Comparison of ENCODE assay signal across 13 cellular contexts in the genomic region with DNA sequence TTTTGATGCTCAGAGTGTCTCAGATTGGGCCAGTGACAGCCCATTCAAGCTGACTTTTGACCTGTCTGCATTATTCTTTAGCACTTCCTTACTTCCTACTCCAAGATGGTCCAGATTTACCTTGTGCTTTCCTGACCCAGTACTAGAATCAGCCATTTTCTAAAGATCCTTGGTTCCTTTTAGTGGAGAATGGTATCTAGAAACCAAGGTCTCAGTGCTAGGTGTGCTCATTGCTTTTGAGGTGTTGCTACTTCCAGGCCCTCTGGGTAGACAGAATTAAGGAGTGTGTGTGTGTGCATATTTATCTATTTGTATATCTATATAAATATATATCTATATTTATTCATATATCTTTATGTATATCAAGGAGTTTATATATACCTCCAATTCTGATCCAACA.
DNase-seq lines count a peak whose midpoint lies in the region; ATAC-seq and TF ChIP-seq lines count a peak whose summit lies in the region.
"Had no signal": no experiment of that assay in that cellular context is flagged by ENCODE, and none has a peak within 500 bp of the region (broad histone marks: within the 10 kb centered on the region; RNA-seq: fewer than 3 reads in every experiment).

No MANE protein-coding gene starts in this region.

- H3K27ac ChIP-seq in left ventricle myocardium inferior (replicated peaks) (peak overlapping the region; percentile 93), right cardiac atrium (ENCODE audit: low read length) (no peak overlapping the region), upper lobe of left lung (peak overlapping the region in 3 of 4 donors; percentile 95 to 99 (median 98)), ovary (no peak overlapping the region)
- H3K27ac ChIP-seq in naive thymus-derived CD4-positive, alpha-beta T cell (ENCODE audit: low read depth, low read length): no peak overlapping the region

- no peak for ATAC-seq in right cardiac atrium
- ATAC-seq in activated T-helper 17 cell treated with anti-CD3 and anti-CD28 coated beads, Interleukin-2, amount 50 U/mL, for 72 hours (replicated peaks): no peak
- ATAC-seq in naive thymus-derived CD4-positive, alpha-beta T cell: no peak
- ATAC-seq in upper lobe of left lung (ENCODE audit: low FRiP score in 2 of 2): no peak
- no peak for ATAC-seq in GM21423 (IDR thresholded peaks at IDR 0.05; ENCODE audit: unreplicated experiment)
- ATAC-seq: sciatic nerve had no signal

- H3K4me3 ChIP-seq in left ventricle myocardium inferior (no peak overlapping the region), right cardiac atrium (ENCODE audit: low read length) (no peak overlapping the region), upper lobe of left lung (no peak overlapping the region), ovary (no peak overlapping the region)
- H3K4me3 ChIP-seq in naive thymus-derived CD4-positive, alpha-beta T cell (ENCODE audit: low read length): no peak overlapping the region

- H3K9me3 Mint-ChIP-seq in activated T-helper 17 cell treated with anti-CD3 and anti-CD28 coated beads, Interleukin-2, amount 50 U/mL, for 72 hours: no peaks in the 10 kb centered on the region
- H3K9me3 Mint-ChIP-seq in naive thymus-derived CD4-positive, alpha-beta T cell: peaks cover 0 to 20% (median 0%) of the 10 kb centered on the region in 11 donors

- TF ChIP-seq POLR2A in upper lobe of left lung (IDR thresholded peaks at IDR 0.05) (no peak), ovary (IDR thresholded peaks at IDR 0.05) (no peak)

- H3K4me3 Mint-ChIP-seq in activated T-helper 17 cell treated with anti-CD3 and anti-CD28 coated beads, Interleukin-2, amount 50 U/mL, for 72 hours: peak overlapping the region; percentile 89
- peak overlapping the region in 9 of 10 donors; percentile 34 to 99 (median 97) for H3K4me3 Mint-ChIP-seq in naive thymus-derived CD4-positive, alpha-beta T cell

- intact Hi-C loops in left ventricle myocardium inferior (cut with micrococcal nuclease) (loop anchor here (2.0 to 10.0 kb wide), 3 partner anchors 65 to 267 kb away; no protein-coding TSS in a partner anchor), right cardiac atrium (cut with DNase I) (loop anchor here (2.0 to 10.0 kb wide), 6 partner anchors 65 to 113 kb away; partner anchors contain the start of genes STX11 (in 1 of the 4) and UTRN (in 1 of the 4)), ovary (cut with DNase I) (loop anchor here in 3 of 4 donors (2.0 to 10.0 kb wide), 8 partner anchors 67 to 265 kb away; partner anchors contain the start of genes UTRN (in 3 of the 3) and SF3B5 (in 1 of the 3))
- intact Hi-C loops in naive thymus-derived CD4-positive, alpha-beta T cell (cut with micrococcal nuclease): loop anchor here (2.0 to 10.0 kb wide), 7 partner anchors 125 to 1747 kb away; partner anchors contain the start of genes EPM2A (in 2 of the 2), HIVEP2 (in 1 of the 2) and SHPRH (in 1 of the 2)

- H3K27me3 Mint-ChIP-seq in activated T-helper 17 cell treated with anti-CD3 and anti-CD28 coated beads, Interleukin-2, amount 50 U/mL, for 72 hours: no peaks in the 10 kb centered on the region
- H3K27me3 Mint-ChIP-seq in naive thymus-derived CD4-positive, alpha-beta T cell: peaks cover 0 to 4% (median 0%) of the 10 kb centered on the region in 5 donors

- CTCF ChIA-PET in naive thymus-derived CD4-positive, alpha-beta T cell (lab: Charles Lee): interaction anchor here (0.8 to 1.8 kb wide), 8 partner anchors 15 to 276 kb away, joined by 3 to 5 read pairs (median 4); no protein-coding TSS in a partner anchor

- TF ChIP-seq EP300 in upper lobe of left lung (IDR thresholded peaks at IDR 0.05) (no peak), ovary (IDR thresholded peaks at IDR 0.05) (no peak)

- no peak for DNase-seq in left ventricle myocardium inferior
- DNase-seq in right cardiac atrium: no peak
- no peak for DNase-seq in naive thymus-derived CD4-positive, alpha-beta T cell
- no peak for DNase-seq in upper lobe of left lung
- DNase-seq in GM19240 (ENCODE audit: insufficient read length, low spot score): no peak
- no peak for DNase-seq in ovary
- DNase-seq: activated CD4-positive, alpha-beta memory T cell treated with anti-CD3 and anti-CD28 coated beads for 36 hours; KG1; SIG-M5; stimulated activated CD4-positive, alpha-beta T cell treated with anti-CD3 and anti-CD28 coated beads, Interleukin-4, amount 100 ng/mL, for 24 hours had no signal

- peak overlapping the region; percentile 100 for H3K27ac Mint-ChIP-seq in activated T-helper 17 cell treated with anti-CD3 and anti-CD28 coated beads, Interleukin-2, amount 50 U/mL, for 72 hours
- peak overlapping the region in 8 of 9 donors; percentile 32 to 100 (median 100) for H3K27ac Mint-ChIP-seq in naive thymus-derived CD4-positive, alpha-beta T cell

- H3K4me1 ChIP-seq in left ventricle myocardium inferior: peaks cover 31% of the 10 kb centered on the region
- peaks cover 3% of the 10 kb centered on the region for H3K4me1 ChIP-seq in right cardiac atrium (ENCODE audit: control insufficient read depth, insufficient read depth, low read length)
- H3K4me1 ChIP-seq in naive thymus-derived CD4-positive, alpha-beta T cell (ENCODE audit: control insufficient read depth in 2 of 2, insufficient read depth in 2 of 2, low read length in 2 of 2): peaks cover 15 to 18% of the 10 kb centered on the region in 2 donors
- H3K4me1 ChIP-seq in upper lobe of left lung: peaks cover 10 to 17% (median 14%) of the 10 kb centered on the region in 4 donors
- H3K4me1 ChIP-seq in ovary (ENCODE audit: insufficient read depth): peaks cover 4% of the 10 kb centered on the region

- H3K9me3 ChIP-seq in left ventricle myocardium inferior (replicated peaks): peaks cover 7% of the 10 kb centered on the region
- no peaks in the 10 kb centered on the region for H3K9me3 ChIP-seq in right cardiac atrium (ENCODE audit: control insufficient read depth, low read length)
- H3K9me3 ChIP-seq in naive thymus-derived CD4-positive, alpha-beta T cell (ENCODE audit: control insufficient read depth in 2 of 3, low read length in 3 of 3): no peaks in the 10 kb centered on the region
- no peaks in the 10 kb centered on the region for H3K9me3 ChIP-seq in upper lobe of left lung
- H3K9me3 ChIP-seq in ovary: no peaks in the 10 kb centered on the region

- peaks cover 36% of the 10 kb centered on the region for H3K4me1 Mint-ChIP-seq in activated T-helper 17 cell treated with anti-CD3 and anti-CD28 coated beads, Interleukin-2, amount 50 U/mL, for 72 hours
- H3K4me1 Mint-ChIP-seq in naive thymus-derived CD4-positive, alpha-beta T cell: peaks cover 12 to 48% (median 40%) of the 10 kb centered on the region in 7 donors

- no peaks in the 10 kb centered on the region for H3K36me3 ChIP-seq in left ventricle myocardium inferior
- peaks cover 0 to 3% (median 0%) of the 10 kb centered on the region in 3 experiments for H3K36me3 ChIP-seq in naive thymus-derived CD4-positive, alpha-beta T cell (ENCODE audit: control insufficient read depth in 2 of 3, insufficient read depth in 3 of 3, low read length in 3 of 3)
- H3K36me3 ChIP-seq in upper lobe of left lung: no peaks in the 10 kb centered on the region
- H3K36me3 ChIP-seq in ovary: no peaks in the 10 kb centered on the region

- TF ChIP-seq CTCF in left ventricle myocardium inferior (IDR thresholded peaks at IDR 0.05; ENCODE audit: borderline replicate concordance): no peak
- no peak for TF ChIP-seq CTCF in upper lobe of left lung (IDR thresholded peaks at IDR 0.05)
- TF ChIP-seq CTCF in ovary (IDR thresholded peaks at IDR 0.05): no peak

- H3K36me3 Mint-ChIP-seq in activated T-helper 17 cell treated with anti-CD3 and anti-CD28 coated beads, Interleukin-2, amount 50 U/mL, for 72 hours (ENCODE audit: low read depth): peaks cover 22% of the 10 kb centered on the region
- H3K36me3 Mint-ChIP-seq in naive thymus-derived CD4-positive, alpha-beta T cell: peaks cover 0 to 8% (median 0%) of the 10 kb centered on the region in 5 donors

- H3K27me3 ChIP-seq in left ventricle myocardium inferior (ENCODE audit: low read depth) (no peaks in the 10 kb centered on the region), right cardiac atrium (ENCODE audit: control insufficient read depth, insufficient read depth) (no peaks in the 10 kb centered on the region), upper lobe of left lung (no peaks in the 10 kb centered on the region), ovary (no peaks in the 10 kb centered on the region)
- no peaks in the 10 kb centered on the region for H3K27me3 ChIP-seq in naive thymus-derived CD4-positive, alpha-beta T cell (ENCODE audit: control insufficient read depth in 2 of 2, insufficient read depth in 2 of 2, low read length in 2 of 2)

- POLR2A ChIA-PET in naive thymus-derived CD4-positive, alpha-beta T cell (lab: Charles Lee): interaction anchor here (0.6 to 1.2 kb wide), 4 partner anchors 111 to 539 kb away, joined by 3 to 4 read pairs (median 3); no protein-coding TSS in a partner anchor

Comparison
In these comparisons a context has a peak if more than half of its experiments do, and no peak if none do; other contexts are left out.
1. H3K27ac ChIP-seq: peak in left ventricle myocardium inferior (single experiment) and upper lobe of left lung (3 of 4); none in right cardiac atrium (single experiment), naive thymus-derived CD4-positive, alpha-beta T cell (single experiment) and ovary (0 of 2).